6 cellular contexts compared by ENCODE assay signal in genomic region chr3:9332250-9332649, GRCh38. TPM values are rescaled to one million over a fixed set of nuclear protein-coding genes. Genes with fewer than 3 reads are reported as not detected.
A peak's percentile ranks its signal among the peaks of the same experiment; 100 is the strongest.
DNase-seq lines count a peak whose midpoint lies in the region; ATAC-seq and TF ChIP-seq lines count a peak whose summit lies in the region.
"Not testable (repeated sequence)": the region's sequence is repeated elsewhere in the genome, so short reads cannot be mapped to it uniquely, and the experiment has no call there.

No MANE protein-coding gene starts in this region.

- peak overlapping the region; percentile 84 for H3K27ac Mint-ChIP-seq in mesothelial cell of epicardium

- not testable (repeated sequence) for H3K27ac ChIP-seq in liver (ENCODE audit: low read depth in 1 of 2, low read length in 2 of 2); right lobe of liver

- DNase-seq in fibroblast of villous mesenchyme (ENCODE audit: low read depth) (peak; percentile 16), left lobe of liver (ENCODE audit: low spot score) (peak; percentile 51), retina (peak; percentile 63)
- DNase-seq in right lobe of liver; mesothelial cell of epicardium (ENCODE audit: low spot score in 2 of 2, unreplicated experiment in 2 of 2): not testable (repeated sequence)

- H3K4me1 Mint-ChIP-seq in mesothelial cell of epicardium = peaks cover 22% of the 10 kb centered on the region

- H3K4me1 ChIP-seq in liver (ENCODE audit: control insufficient read depth in 4 of 4, insufficient read depth in 4 of 4, low read length in 3 of 4) = peaks cover 2 to 23% (median 7%) of the 10 kb centered on the region in 4 donors
- not testable (repeated sequence) for H3K4me1 ChIP-seq in right lobe of liver

- not testable (repeated sequence) for H3K4me3 ChIP-seq in fibroblast of villous mesenchyme (ENCODE audit: low read depth, low read length); liver (ENCODE audit: low read depth in 1 of 3, low read length in 3 of 3); right lobe of liver

- ATAC-seq in left lobe of liver (peak; percentile 88), right lobe of liver (peak in 3 of 4 donors; percentile 71 to 85 (median 84))

- H3K4me3 Mint-ChIP-seq in mesothelial cell of epicardium = not testable (repeated sequence)

- H3K27me3 ChIP-seq in liver (ENCODE audit: control insufficient read depth in 4 of 4, insufficient read depth in 4 of 4, low read length in 3 of 4); right lobe of liver: not testable (repeated sequence)

- H3K9me3 ChIP-seq in liver (ENCODE audit: control insufficient read depth in 4 of 4, low read length in 3 of 4); right lobe of liver: not testable (repeated sequence)

- not testable (repeated sequence) for TF ChIP-seq POLR2A in right lobe of liver (IDR thresholded peaks at IDR 0.05)

- not testable (repeated sequence) for H3K36me3 ChIP-seq in liver (ENCODE audit: control insufficient read depth in 4 of 4, insufficient read depth in 3 of 4, low read depth in 1 of 4, low read length in 3 of 4); right lobe of liver

- not testable (repeated sequence) for H3K27me3 Mint-ChIP-seq in mesothelial cell of epicardium (ENCODE audit: low read depth)

- WGBS in liver = 39% methylated on average over 1 of the region's 1 CpG
- WGBS in right lobe of liver (ENCODE audit: insufficient coverage, low coverage, low lambda C conversion rate, missing lambda C conversion rate) = 25% methylated on average over 1 of the region's 1 CpG

- not testable (repeated sequence) for TF ChIP-seq RAD21 in liver (IDR thresholded peaks at IDR 0.05)

- TF ChIP-seq CTCF in fibroblast of villous mesenchyme (IDR thresholded peaks at IDR 0.05; ENCODE audit: insufficient read depth, low read depth, low read length); liver (IDR thresholded peaks at IDR 0.05; ENCODE audit: low read depth, low read length, missing input control); right lobe of liver (IDR thresholded peaks at IDR 0.05); mesothelial cell of epicardium (IDR thresholded peaks at IDR 0.05; ENCODE audit: unreplicated experiment): not testable (repeated sequence)

- peaks cover 11% of the 10 kb centered on the region for H3K9me3 Mint-ChIP-seq in mesothelial cell of epicardium

- H3K36me3 Mint-ChIP-seq in mesothelial cell of epicardium = peaks cover 18% of the 10 kb centered on the region

- intact Hi-C loops in right lobe of liver (cut with DNase I) = not testable (repeated sequence)

- H3K9ac ChIP-seq in liver (ENCODE audit: low read depth in 1 of 2, low read length in 2 of 2) = not testable (repeated sequence)

TF ChIP-seq in liver, 16 proteins besides CTCF, POLR2A, EP300 and RAD21:
- TF ChIP-seq RXRA (IDR thresholded peaks at IDR 0.05) = peak in 1 of 2 donors; percentile 84
- peak; percentile 10 for TF ChIP-seq FOXA2 (IDR thresholded peaks at IDR 0.05)
- TF ChIP-seq HNF4A (conservative IDR thresholded peaks at IDR 0.05) = peak; percentile 13 to 87
TF ChIP-seq in liver: peak in this region for 3; not testable (repeated sequence) for 13.

RNA-seq across cellular contexts. Expression of gene THUMPD3, which starts 30.6 kb away (rescaled TPM):
- total RNA-seq in fibroblast of villous mesenchyme = 40.3 and 50.1 TPM in 2 replicates
- total RNA-seq in left lobe of liver = 19.6 TPM
- 10 to 100 TPM; 21.9 to 24.5 TPM for total RNA-seq in liver
- polyA plus RNA-seq in liver = 10 to 100 TPM; 20.1 to 21.4 TPM
- 10 to 100 TPM; 19.0 to 23.4 (median 21.2) TPM for total RNA-seq in right lobe of liver
- total RNA-seq in mesothelial cell of epicardium = 62.1 to 72.7 TPM (median 63.2 TPM) in 3 replicates
